In genomic region chr6:35599761-35600658, GRCh38 we compare ENCODE assay signal across 10 cellular contexts.
DNase-seq lines count a peak whose midpoint lies in the region; ATAC-seq and TF ChIP-seq lines count a peak whose summit lies in the region.
"Had no signal": no experiment of that assay in that cellular context is flagged by ENCODE, and none has a peak within 500 bp of the region (broad histone marks: within the 10 kb centered on the region; RNA-seq: fewer than 3 reads in every experiment).

No MANE protein-coding gene starts in this region.

- no peaks in the 10 kb centered on the region for H3K27me3 Mint-ChIP-seq in naive thymus-derived CD4-positive, alpha-beta T cell

- intact Hi-C loops in Right ventricle myocardium inferior (cut with DNase I): loop anchor here (2.0 kb wide), 2 partner anchors 89 to 133 kb away; partner anchors contain the start of gene FKBP5
- intact Hi-C loops in naive thymus-derived CD4-positive, alpha-beta T cell (cut with micrococcal nuclease): loop anchor here (2.0 to 5.0 kb wide), 2 partner anchors 67 to 89 kb away; partner anchors contain the start of gene FKBP5 (in 1 of the 2)

- POLR2A ChIA-PET in naive thymus-derived CD4-positive, alpha-beta T cell (lab: Charles Lee): interaction anchor here (0.8 to 18.9 kb wide), 11 partner anchors 10 to 132 kb away, joined by 3 to 426 read pairs (median 4); partner anchors contain the start of gene ARMC12

- no peak for ATAC-seq in Right ventricle myocardium inferior
- no peak for ATAC-seq in naive thymus-derived CD4-positive, alpha-beta T cell
- ATAC-seq in HG03439 (IDR thresholded peaks at IDR 0.05; ENCODE audit: unreplicated experiment): no peak

- H3K27ac ChIP-seq in cardiac muscle cell (peak overlapping the region; percentile 95), caudate nucleus (ENCODE audit: low read depth, low read length) (peak overlapping the region; percentile 98), urinary bladder (ENCODE audit: low read depth) (peak overlapping the region; percentile 95)
- H3K27ac ChIP-seq in naive thymus-derived CD4-positive, alpha-beta T cell (ENCODE audit: low read depth, low read length): peak overlapping the region; percentile 87
- H3K27ac ChIP-seq: C4-2B had no signal

- DNase-seq in cardiac muscle cell (ENCODE audit: low read depth in 1 of 2, low spot score in 1 of 2) (no peak), Right ventricle myocardium inferior (ENCODE audit: missing footprints) (no peak), caudate nucleus (lab: John Stamatoyannopoulos, UW) (no peak), AG08395 (ENCODE audit: low spot score) (no peak)
- DNase-seq in naive thymus-derived CD4-positive, alpha-beta T cell: peak in 6 of 9 donors; percentile 24 to 53 (median 46)
- no peak for DNase-seq in stimulated activated CD8-positive, alpha-beta memory T cell treated with anti-CD3 and anti-CD28 coated beads, Interleukin-4, amount 100 ng/mL, for 48 hours
- DNase-seq: activated gamma-delta T cell had no signal

- 81% methylated on average over 8 of the region's 8 CpGs for WGBS in urinary bladder

- H3K27ac Mint-ChIP-seq in naive thymus-derived CD4-positive, alpha-beta T cell: peak overlapping the region; percentile 90 to 97 (median 93)

- H3K9me3 ChIP-seq in cardiac muscle cell (ENCODE audit: low read depth): no peaks in the 10 kb centered on the region
- H3K9me3 ChIP-seq in naive thymus-derived CD4-positive, alpha-beta T cell (ENCODE audit: control insufficient read depth in 2 of 3, low read length in 3 of 3): no peaks in the 10 kb centered on the region

- CTCF ChIA-PET in naive thymus-derived CD4-positive, alpha-beta T cell (lab: Charles Lee): interaction anchor here (0.6 to 19.5 kb wide), 8 partner anchors 9 to 595 kb away, joined by 3 to 272 read pairs (median 22); partner anchors contain the start of gene ARMC12

- H3K36me3 ChIP-seq in cardiac muscle cell (no peaks in the 10 kb centered on the region), urinary bladder (ENCODE audit: insufficient read depth) (peaks cover 2% of the 10 kb centered on the region)
- H3K36me3 ChIP-seq in naive thymus-derived CD4-positive, alpha-beta T cell (ENCODE audit: control insufficient read depth in 2 of 3, insufficient read depth in 3 of 3, low read length in 3 of 3): peaks cover 0 to 11% (median 0%) of the 10 kb centered on the region in 3 experiments

- no peak overlapping the region for H3K4me3 ChIP-seq in cardiac muscle cell
- peak overlapping the region; percentile 46 for H3K4me3 ChIP-seq in naive thymus-derived CD4-positive, alpha-beta T cell (ENCODE audit: low read length)
- H3K4me3 ChIP-seq in urinary bladder (ENCODE audit: low read depth, low read length): no peak overlapping the region

- peak overlapping the region; percentile 51 to 90 (median 86) for H3K4me3 Mint-ChIP-seq in naive thymus-derived CD4-positive, alpha-beta T cell

- H3K4me1 ChIP-seq in cardiac muscle cell (ENCODE audit: low read depth) (peaks cover 52% of the 10 kb centered on the region), urinary bladder (ENCODE audit: insufficient read depth) (no peaks in the 10 kb centered on the region)
- H3K4me1 ChIP-seq in naive thymus-derived CD4-positive, alpha-beta T cell (ENCODE audit: control insufficient read depth in 2 of 2, insufficient read depth in 2 of 2, low read length in 2 of 2): peaks cover 76 to 81% of the 10 kb centered on the region in 2 donors

- peaks cover 32 to 91% (median 78%) of the 10 kb centered on the region in 7 donors for H3K4me1 Mint-ChIP-seq in naive thymus-derived CD4-positive, alpha-beta T cell

- H3K27me3 ChIP-seq in cardiac muscle cell: no peaks in the 10 kb centered on the region
- no peaks in the 10 kb centered on the region for H3K27me3 ChIP-seq in naive thymus-derived CD4-positive, alpha-beta T cell (ENCODE audit: control insufficient read depth in 2 of 2, insufficient read depth in 2 of 2, low read length in 2 of 2)

- H3K9me3 Mint-ChIP-seq in naive thymus-derived CD4-positive, alpha-beta T cell: no peaks in the 10 kb centered on the region

- TF ChIP-seq CTCF in cardiac muscle cell (IDR thresholded peaks at IDR 0.05; ENCODE audit: low read depth, low read length): no peak

- H3K36me3 Mint-ChIP-seq in naive thymus-derived CD4-positive, alpha-beta T cell: peaks cover 5 to 38% (median 27%) of the 10 kb centered on the region in 5 donors

Comparison
In these comparisons a context has a peak if more than half of its experiments do, and no peak if none do; other contexts are left out.
1. DNase-seq: peak in naive thymus-derived CD4-positive, alpha-beta T cell (6 of 9); none in cardiac muscle cell (0 of 2), Right ventricle myocardium inferior (single experiment), caudate nucleus (0 of 61), stimulated activated CD8-positive, alpha-beta memory T cell treated with anti-CD3 and anti-CD28 coated beads, Interleukin-4, amount 100 ng/mL, for 48 hours (single experiment) and AG08395 (single experiment).
2. Peak in every context shown above with its lines, with median percentiles within 50 percentile points of each other: H3K27ac ChIP-seq.